Comparison of ENCODE assay signal across 1 cellular context in genomic region chr10:112631501-112632410, GRCh38.
A peak's percentile ranks its signal among the peaks of the same experiment; 100 is the strongest.
TF ChIP-seq lines count a peak whose summit lies in the region.

No MANE protein-coding gene starts in this region.

TF ChIP-seq in HepG2, 621 proteins besides CTCF, POLR2A, EP300 and RAD21 (continued from another document):
- TF ChIP-seq ZBTB39 (CRISPR knock-in tag; IDR thresholded peaks at IDR 0.05) = peak; percentile 97
- no peak for TF ChIP-seq ZNF446 (CRISPR knock-in tag; IDR thresholded peaks at IDR 0.05)
- TF ChIP-seq AGO1 (IDR thresholded peaks at IDR 0.05; ENCODE audit: low read depth, low read length, poor library complexity, severe bottlenecking) = no peak
- TF ChIP-seq RFX3 (CRISPR knock-in tag; IDR thresholded peaks at IDR 0.05) = no peak
- no peak for TF ChIP-seq TGIF2 (CRISPR knock-in tag; IDR thresholded peaks at IDR 0.05)
- peak; percentile 86 for TF ChIP-seq ZFX (CRISPR knock-in tag; IDR thresholded peaks at IDR 0.05; ENCODE audit: low read depth)
